Comparison of ENCODE assay signal across 8 cellular contexts in genomic region chr1:36420836-36421317, GRCh38. TPM values are rescaled to one million over a fixed set of nuclear protein-coding genes. Genes with fewer than 3 reads are reported as not detected.
A peak's percentile ranks its signal among the peaks of the same experiment; 100 is the strongest.
DNase-seq lines count a peak whose midpoint lies in the region; ATAC-seq and TF ChIP-seq lines count a peak whose summit lies in the region.

No MANE protein-coding gene starts in this region.

- H3K27ac ChIP-seq in prostate gland = no peak overlapping the region

- TF ChIP-seq CTCF in AG09319 (IDR thresholded peaks at IDR 0.05; ENCODE audit: low read depth, low read length) (peak; percentile 97), prostate gland (IDR thresholded peaks at IDR 0.05) (peak; percentile 70 to 95 (median 86))

- no peak for TF ChIP-seq POLR2A in prostate gland (IDR thresholded peaks at IDR 0.05)

- WGBS in prostate gland = 11% methylated on average over 13 of the region's 13 CpGs

- H3K36me3 Mint-ChIP-seq in activated naive CD4-positive, alpha-beta T cell treated with anti-CD3 and anti-CD28 coated beads, Interleukin-2, amount 50 U/mL, for 72 hours = no peaks in the 10 kb centered on the region

- ATAC-seq in GM21423 (IDR thresholded peaks at IDR 0.05; ENCODE audit: unreplicated experiment) (peak; percentile 72), Right ventricle myocardium inferior (peak; percentile 93)
- ATAC-seq in activated naive CD4-positive, alpha-beta T cell treated with anti-CD3 and anti-CD28 coated beads, Interleukin-2, amount 50 U/mL, for 72 hours = peak; percentile 98

- no peak overlapping the region for H3K4me3 ChIP-seq in prostate gland

- peak overlapping the region; percentile 89 to 96 for H3K27ac Mint-ChIP-seq in activated naive CD4-positive, alpha-beta T cell treated with anti-CD3 and anti-CD28 coated beads, Interleukin-2, amount 50 U/mL, for 72 hours

- H3K27me3 ChIP-seq in prostate gland (replicated peaks; ENCODE audit: insufficient read depth) = no peaks in the 10 kb centered on the region

- peak; percentile 64 for DNase-seq in AG09319 (ENCODE audit: extremely low read depth, low read depth)
- DNase-seq in NCI-H1436 treated with DMSO at 0.1 percent for 48 hours (lab: John Stamatoyannopoulos, UW) = peak; percentile 40
- peak; percentile 12 to 69 for DNase-seq in SW 1271 (lab: John Stamatoyannopoulos, UW)
- DNase-seq in activated naive CD4-positive, alpha-beta T cell treated with anti-CD3 and anti-CD28 coated beads, Interleukin-2, amount 50 U/mL, for 72 hours (ENCODE audit: low spot score in 2 of 2) = peak; percentile 90 to 96
- DNase-seq in Right ventricle myocardium inferior (ENCODE audit: missing footprints) = peak; percentile 92
- peak; percentile 84 for DNase-seq in prostate gland (ENCODE audit: low spot score)
- DNase-seq in ureter (ENCODE audit: low spot score) = peak; percentile 90

- intact Hi-C loops in Right ventricle myocardium inferior (cut with DNase I) = loop anchor here (1.0 to 10.0 kb wide), 6 partner anchors 44 to 322 kb away; partner anchors contain the start of genes MRPS15, SH3D21 and TRAPPC3
- intact Hi-C loops in prostate gland (cut with DNase I) = loop anchor here (2.0 to 10.0 kb wide), 2 partner anchors 78 to 276 kb away; partner anchors contain the start of gene TRAPPC3

- H3K36me3 ChIP-seq in prostate gland = no peaks in the 10 kb centered on the region

- no peaks in the 10 kb centered on the region for H3K4me1 ChIP-seq in prostate gland (replicated peaks)

- H3K9me3 Mint-ChIP-seq in activated naive CD4-positive, alpha-beta T cell treated with anti-CD3 and anti-CD28 coated beads, Interleukin-2, amount 50 U/mL, for 72 hours = no peaks in the 10 kb centered on the region

- H3K9me3 ChIP-seq in prostate gland = no peaks in the 10 kb centered on the region

RNA-seq across cellular contexts. Expression of gene LSM10, which starts 23.2 kb away (rescaled TPM):
- total RNA-seq in activated naive CD4-positive, alpha-beta T cell treated with anti-CD3 and anti-CD28 coated beads, Interleukin-2, amount 50 U/mL, for 72 hours = 10 to 100 TPM; 34.3 to 34.6 TPM
- total RNA-seq in Right ventricle myocardium inferior = 59.3 TPM
- 10 to 100 TPM; 36.8 to 72.7 TPM for total RNA-seq in prostate gland
- 28.9 TPM for total RNA-seq in ureter

RNA-seq across cellular contexts. Expression of gene OSCP1, which starts 29.4 kb away (rescaled TPM):
- total RNA-seq in activated naive CD4-positive, alpha-beta T cell treated with anti-CD3 and anti-CD28 coated beads, Interleukin-2, amount 50 U/mL, for 72 hours = 1 to 10 TPM; 1.6 to 4.8 TPM
- 5.3 TPM for total RNA-seq in Right ventricle myocardium inferior
- 10 to 100 TPM; 16.7 to 25.6 TPM for total RNA-seq in prostate gland
- total RNA-seq in ureter = 13.4 TPM

RNA-seq across cellular contexts. Expression of gene STK40, which starts 35.2 kb away (rescaled TPM):
- total RNA-seq in activated naive CD4-positive, alpha-beta T cell treated with anti-CD3 and anti-CD28 coated beads, Interleukin-2, amount 50 U/mL, for 72 hours = 10 to 100 TPM; 25.9 to 42.0 TPM
- total RNA-seq in Right ventricle myocardium inferior (77.9 TPM), prostate gland (100 to 1,000 TPM in 1 of 2 donors, 10 to 100 TPM in 1; 30.8 to 111 TPM), ureter (34.2 TPM)

RNA-seq across cellular contexts. Expression of gene MRPS15, which starts 43.3 kb away (rescaled TPM):
- total RNA-seq in activated naive CD4-positive, alpha-beta T cell treated with anti-CD3 and anti-CD28 coated beads, Interleukin-2, amount 50 U/mL, for 72 hours = 100 to 1,000 TPM; 113 to 117 TPM
- total RNA-seq in Right ventricle myocardium inferior = 114 TPM
- total RNA-seq in prostate gland = 10 to 100 TPM; 53.3 to 66.0 TPM
- total RNA-seq in ureter = 59.9 TPM

Comparison
In these comparisons a context has a peak if more than half of its experiments do, and no peak if none do; other contexts are left out.
1. DNase-seq: peak in every context shown above with its lines; median percentile 93 in activated naive CD4-positive, alpha-beta T cell treated with anti-CD3 and anti-CD28 coated beads, Interleukin-2, amount 50 U/mL, for 72 hours; 92 in Right ventricle myocardium inferior; 90 in ureter; 84 in prostate gland; 64 in AG09319; 40 in SW 1271; 40 in NCI-H1436 treated with DMSO at 0.1 percent for 48 hours.